8 cellular contexts compared by ENCODE assay signal in genomic region chr19:6460099-6460884, GRCh38. TPM values are rescaled to one million over a fixed set of nuclear protein-coding genes. Genes with fewer than 3 reads are reported as not detected.
DNase-seq lines count a peak whose midpoint lies in the region; ATAC-seq and TF ChIP-seq lines count a peak whose summit lies in the region.

No MANE protein-coding gene starts in this region.

- peaks cover 2% of the 10 kb centered on the region for H3K27me3 Mint-ChIP-seq in activated T-helper 17 cell treated with anti-CD3 and anti-CD28 coated beads, Interleukin-2, amount 50 U/mL, for 72 hours
- no peaks in the 10 kb centered on the region for H3K27me3 Mint-ChIP-seq in natural killer cell treated with Interleukin-12 subunit alpha and Interleukin-12 subunit beta and Interleukin-15 and Interleukin-18, amount 100 ng/mL, for 72 hours

- peak; percentile 59 for TF ChIP-seq CTCF in fibroblast of pulmonary artery (IDR thresholded peaks at IDR 0.05; ENCODE audit: low read length, missing control alignments)

- ATAC-seq in GM21825 (IDR thresholded peaks at IDR 0.05; ENCODE audit: unreplicated experiment): peak; percentile 72
- ATAC-seq in activated T-helper 17 cell treated with anti-CD3 and anti-CD28 coated beads, Interleukin-2, amount 50 U/mL, for 72 hours (replicated peaks): peak; percentile 88
- ATAC-seq in natural killer cell treated with Interleukin-12 subunit alpha and Interleukin-12 subunit beta and Interleukin-15 and Interleukin-18, amount 100 ng/mL, for 72 hours: peak; percentile 93 to 95
- peak; percentile 88 for ATAC-seq in stimulated activated naive CD8-positive, alpha-beta T cell treated with anti-CD3 and anti-CD28 coated beads, Interleukin-15, Interleukin-2, amounts not matched to agents 100 U/mL and 50 U/mL, for 24 hours

- DNase-seq in Daoy (ENCODE audit: low read depth) (peak; percentile 98), Kasumi-1 (lab: John Stamatoyannopoulos, UW) (peak; percentile 97 to 98), RKO (ENCODE audit: low spot score) (peak; percentile 99), fibroblast of pulmonary artery (ENCODE audit: low read depth) (peak; percentile 98)
- peak; percentile 98 for DNase-seq in natural killer cell treated with Interleukin-12 subunit alpha and Interleukin-12 subunit beta and Interleukin-15 and Interleukin-18, amount 100 ng/mL, for 72 hours (ENCODE audit: low spot score)
- DNase-seq in stimulated activated naive CD8-positive, alpha-beta T cell treated with anti-CD3 and anti-CD28 coated beads, Interleukin-15, Interleukin-2, amounts not matched to agents 100 U/mL and 50 U/mL, for 24 hours: peak; percentile 98

- no peaks in the 10 kb centered on the region for H3K36me3 Mint-ChIP-seq in activated T-helper 17 cell treated with anti-CD3 and anti-CD28 coated beads, Interleukin-2, amount 50 U/mL, for 72 hours (ENCODE audit: low read depth)
- H3K36me3 Mint-ChIP-seq in natural killer cell treated with Interleukin-12 subunit alpha and Interleukin-12 subunit beta and Interleukin-15 and Interleukin-18, amount 100 ng/mL, for 72 hours: no peaks in the 10 kb centered on the region

- H3K4me1 Mint-ChIP-seq in activated T-helper 17 cell treated with anti-CD3 and anti-CD28 coated beads, Interleukin-2, amount 50 U/mL, for 72 hours: peaks cover 16% of the 10 kb centered on the region
- peaks cover 17 to 19% of the 10 kb centered on the region in 2 donors for H3K4me1 Mint-ChIP-seq in natural killer cell treated with Interleukin-12 subunit alpha and Interleukin-12 subunit beta and Interleukin-15 and Interleukin-18, amount 100 ng/mL, for 72 hours (ENCODE audit: low read depth in 2 of 2)

- peak overlapping the region; percentile 70 for H3K4me3 ChIP-seq in fibroblast of pulmonary artery (replicated peaks; ENCODE audit: low read depth, low read length)

- peak overlapping the region; percentile 84 for H3K27ac Mint-ChIP-seq in activated T-helper 17 cell treated with anti-CD3 and anti-CD28 coated beads, Interleukin-2, amount 50 U/mL, for 72 hours
- H3K27ac Mint-ChIP-seq in natural killer cell treated with Interleukin-12 subunit alpha and Interleukin-12 subunit beta and Interleukin-15 and Interleukin-18, amount 100 ng/mL, for 72 hours: peak overlapping the region; percentile 80 to 83

- H3K9me3 Mint-ChIP-seq in activated T-helper 17 cell treated with anti-CD3 and anti-CD28 coated beads, Interleukin-2, amount 50 U/mL, for 72 hours: no peaks in the 10 kb centered on the region
- H3K9me3 Mint-ChIP-seq in natural killer cell treated with Interleukin-12 subunit alpha and Interleukin-12 subunit beta and Interleukin-15 and Interleukin-18, amount 100 ng/mL, for 72 hours: no peaks in the 10 kb centered on the region

- peak overlapping the region; percentile 84 for H3K4me3 Mint-ChIP-seq in activated T-helper 17 cell treated with anti-CD3 and anti-CD28 coated beads, Interleukin-2, amount 50 U/mL, for 72 hours
- H3K4me3 Mint-ChIP-seq in natural killer cell treated with Interleukin-12 subunit alpha and Interleukin-12 subunit beta and Interleukin-15 and Interleukin-18, amount 100 ng/mL, for 72 hours: peak overlapping the region; percentile 95

RNA-seq across cellular contexts. Expression of gene SLC25A23, which starts 0.7 kb away (rescaled TPM):
- 18.1 and 23.1 TPM in 2 replicates for total RNA-seq in Daoy (2014; rRNA removed; shearing (Covaris generic))
- 1 to 10 TPM; 7.8 to 7.9 TPM for total RNA-seq in activated T-helper 17 cell treated with anti-CD3 and anti-CD28 coated beads, Interleukin-2, amount 50 U/mL, for 72 hours
- 10 to 100 TPM in 1 of 2 donors, 1 to 10 TPM in 1; 5.4 to 10.5 TPM for total RNA-seq in natural killer cell treated with Interleukin-12 subunit alpha and Interleukin-12 subunit beta and Interleukin-15 and Interleukin-18, amount 100 ng/mL, for 72 hours

RNA-seq across cellular contexts. Expression of gene CRB3, which starts 3.8 kb away (rescaled TPM):
- not detected in 2 replicates for total RNA-seq in Daoy (2014; rRNA removed; shearing (Covaris generic))
- 1 to 10 TPM in 1 of 2 donors, not detected in 1; 2.2 TPM for total RNA-seq in activated T-helper 17 cell treated with anti-CD3 and anti-CD28 coated beads, Interleukin-2, amount 50 U/mL, for 72 hours
- total RNA-seq in natural killer cell treated with Interleukin-12 subunit alpha and Interleukin-12 subunit beta and Interleukin-15 and Interleukin-18, amount 100 ng/mL, for 72 hours: not detected

RNA-seq across cellular contexts. Expression of gene DENND1C, which starts 21.3 kb away (rescaled TPM):
- not detected in 2 replicates for total RNA-seq in Daoy (2014; rRNA removed; shearing (Covaris generic))
- total RNA-seq in activated T-helper 17 cell treated with anti-CD3 and anti-CD28 coated beads, Interleukin-2, amount 50 U/mL, for 72 hours: 10 to 100 TPM; 64.3 to 73.2 TPM
- total RNA-seq in natural killer cell treated with Interleukin-12 subunit alpha and Interleukin-12 subunit beta and Interleukin-15 and Interleukin-18, amount 100 ng/mL, for 72 hours: 100 to 1,000 TPM in 1 of 2 donors, 10 to 100 TPM in 1; 73.6 to 131 TPM

RNA-seq across cellular contexts. Expression of gene SLC25A41, which starts 26.7 kb away (rescaled TPM):
- total RNA-seq in Daoy (2014; rRNA removed; shearing (Covaris generic)): not detected in 2 replicates
- not detected for total RNA-seq in activated T-helper 17 cell treated with anti-CD3 and anti-CD28 coated beads, Interleukin-2, amount 50 U/mL, for 72 hours
- not detected for total RNA-seq in natural killer cell treated with Interleukin-12 subunit alpha and Interleukin-12 subunit beta and Interleukin-15 and Interleukin-18, amount 100 ng/mL, for 72 hours

RNA-seq across cellular contexts. Expression of gene KHSRP, which starts 35.7 kb away (rescaled TPM):
- total RNA-seq in Daoy (2014; rRNA removed; shearing (Covaris generic)): 76.0 and 84.9 TPM in 2 replicates
- total RNA-seq in activated T-helper 17 cell treated with anti-CD3 and anti-CD28 coated beads, Interleukin-2, amount 50 U/mL, for 72 hours: 100 to 1,000 TPM; 214 to 354 TPM
- 100 to 1,000 TPM; 260 to 386 TPM for total RNA-seq in natural killer cell treated with Interleukin-12 subunit alpha and Interleukin-12 subunit beta and Interleukin-15 and Interleukin-18, amount 100 ng/mL, for 72 hours

Comparison
In these comparisons a context has a peak if more than half of its experiments do, and no peak if none do; other contexts are left out.
1. Peak in every context shown above with its lines: DNase-seq, ATAC-seq and H3K4me3 ChIP-seq.
2. RNA of gene DENND1C, which starts 21.3 kb away (total RNA-seq): 73.6 to 131 TPM in natural killer cell treated with Interleukin-12 subunit alpha and Interleukin-12 subunit beta and Interleukin-15 and Interleukin-18, amount 100 ng/mL, for 72 hours and 64.3 to 73.2 TPM in activated T-helper 17 cell treated with anti-CD3 and anti-CD28 coated beads, Interleukin-2, amount 50 U/mL, for 72 hours; not detected in Daoy; every median in the first group is over 10 times any median in the second.